In the genomic region with DNA sequence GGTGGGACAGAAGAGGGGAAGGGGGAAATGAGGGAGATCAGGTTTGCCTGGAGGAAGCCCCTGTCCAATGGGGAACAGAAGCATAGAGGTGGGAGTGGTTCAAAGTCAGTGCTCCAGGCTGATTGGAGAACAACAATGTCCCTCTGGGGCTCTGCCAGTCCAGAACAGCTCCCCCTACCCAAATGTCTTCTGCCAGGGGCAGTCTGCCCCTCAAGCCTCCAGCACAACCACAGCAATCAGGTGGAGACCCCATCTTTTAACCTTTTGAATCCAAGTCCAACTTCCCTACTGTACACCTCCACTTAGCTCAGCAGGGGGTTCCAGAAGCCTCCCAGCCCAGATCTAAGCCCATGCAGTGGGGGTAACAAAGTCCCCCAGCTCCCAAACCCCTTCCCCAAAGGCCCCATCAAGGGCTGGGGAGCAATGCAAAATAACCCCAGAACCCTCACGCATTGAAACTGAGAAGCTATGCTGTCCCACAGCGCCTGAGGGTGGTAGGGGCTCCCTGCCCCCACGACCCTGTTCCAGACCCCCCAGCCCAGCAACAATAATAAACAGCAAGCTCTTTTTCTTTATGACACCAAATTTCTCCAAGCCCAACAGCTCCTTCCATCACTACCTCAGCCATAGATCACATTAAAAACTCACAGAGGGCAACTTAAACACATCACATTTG, we compare ENCODE assay signal across 10 cellular contexts. TPM values are rescaled to one million over a fixed set of nuclear protein-coding genes. Genes with fewer than 3 reads are reported as not detected.
A peak's percentile ranks its signal among the peaks of the same experiment; 100 is the strongest.
DNase-seq lines count a peak whose midpoint lies in the region; ATAC-seq and TF ChIP-seq lines count a peak whose summit lies in the region.
"Had no signal": no experiment of that assay in that cellular context is flagged by ENCODE, and none has a peak within 500 bp of the region (broad histone marks: within the 10 kb centered on the region; RNA-seq: fewer than 3 reads in every experiment).

No MANE protein-coding gene starts in this region.

- H3K9me3 Mint-ChIP-seq in chondrocyte (ENCODE audit: low read depth) (no peaks in the 10 kb centered on the region), osteocyte (ENCODE audit: unreplicated experiment) (no peaks in the 10 kb centered on the region)

- no peaks in the 10 kb centered on the region for H3K27me3 Mint-ChIP-seq in chondrocyte (ENCODE audit: low read depth)
- no peaks in the 10 kb centered on the region for H3K27me3 Mint-ChIP-seq in osteocyte (ENCODE audit: unreplicated experiment)

- no peak overlapping the region for H3K27ac Mint-ChIP-seq in chondrocyte (ENCODE audit: unreplicated experiment)
- no peak overlapping the region for H3K27ac Mint-ChIP-seq in osteocyte (ENCODE audit: unreplicated experiment)

- peak; percentile 41 for TF ChIP-seq CTCF in chondrocyte (IDR thresholded peaks at IDR 0.05)
- TF ChIP-seq CTCF in osteocyte (IDR thresholded peaks at IDR 0.05): peak; percentile 33

- H3K36me3 Mint-ChIP-seq in chondrocyte (ENCODE audit: low read depth): no peaks in the 10 kb centered on the region
- no peaks in the 10 kb centered on the region for H3K36me3 Mint-ChIP-seq in osteocyte (ENCODE audit: unreplicated experiment)

- ATAC-seq in HG03039 (IDR thresholded peaks at IDR 0.05; ENCODE audit: unreplicated experiment): no peak
- ATAC-seq in GM19452 (IDR thresholded peaks at IDR 0.05; ENCODE audit: unreplicated experiment): no peak

- H3K4me3 Mint-ChIP-seq in chondrocyte (ENCODE audit: unreplicated experiment): peak overlapping the region; percentile 93
- H3K4me3 Mint-ChIP-seq in osteocyte (ENCODE audit: unreplicated experiment): no peak overlapping the region

- H3K4me1 Mint-ChIP-seq in chondrocyte (ENCODE audit: low read depth) (no peaks in the 10 kb centered on the region), osteocyte (ENCODE audit: unreplicated experiment) (peaks cover 10% of the 10 kb centered on the region)

- DNase-seq in DMS 273 treated with DMSO at 0.1 percent for 48 hours (lab: John Stamatoyannopoulos, UW) (peak; percentile 46), NCI-H1436 (lab: John Stamatoyannopoulos, UW) (peak; percentile 62), chondrocyte (ENCODE audit: low spot score) (no peak), osteocyte (ENCODE audit: extremely low spot score, unreplicated experiment) (no peak), 8988T (no peak)
- no peak for DNase-seq in activated CD8-positive, alpha-beta memory T cell treated with anti-CD3 and anti-CD28 coated beads, Interleukin-2, amount 50 U/mL, for 4 hours
- DNase-seq: effector CD4-positive, alpha-beta T cell; NCI-H774 had no signal

RNA-seq across cellular contexts. Expression of gene AHDC1, which starts 3.3 kb away (rescaled TPM):
- total RNA-seq in chondrocyte (61.6 to 86.7 TPM (median 61.8 TPM) in 3 replicates), osteocyte (118 and 124 TPM in 2 replicates)

RNA-seq across cellular contexts. Expression of gene FGR, which starts 34.3 kb away (rescaled TPM):
- total RNA-seq in chondrocyte (not detected in 3 replicates), osteocyte (not detected in 2 replicates)

Comparison
In these comparisons a context has a peak if more than half of its experiments do, and no peak if none do; other contexts are left out.
1. DNase-seq: peak in DMS 273 treated with DMSO at 0.1 percent for 48 hours (single experiment) and NCI-H1436 (single experiment); none in chondrocyte (single experiment), osteocyte (single experiment), 8988T (single experiment) and activated CD8-positive, alpha-beta memory T cell treated with anti-CD3 and anti-CD28 coated beads, Interleukin-2, amount 50 U/mL, for 4 hours (single experiment).